8 cellular contexts compared by ENCODE assay signal in genomic region chr5:123511648-123512605, GRCh38. TPM values are rescaled to one million over a fixed set of nuclear protein-coding genes. Genes with fewer than 3 reads are reported as not detected.
DNase-seq lines count a peak whose midpoint lies in the region; ATAC-seq, FAIRE-seq and TF ChIP-seq lines count a peak whose summit lies in the region.

TSS of gene CSNK1G3 (plus strand) at chr5:123512177. CDS start at chr5:123545664, 33,487 bp downstream.

- peak within 1 kb of the TSS; percentile 99 for H3K4me2 ChIP-seq in H9 (ENCODE audit: insufficient read depth, insufficient read length, low read length)

- H2BK20ac ChIP-seq in H9 (ENCODE audit: low read depth, low read length, poor library complexity, severe bottlenecking) = no peak within 1 kb of the TSS

- no peak within 1 kb of the TSS for H3K56ac ChIP-seq in H9 (ENCODE audit: insufficient read length, low read depth, low read length)

- peak; percentile 91 for ATAC-seq in stimulated activated naive CD8-positive, alpha-beta T cell treated with anti-CD3 and anti-CD28 coated beads, Interleukin-15, amount 100 ng/mL, for 72 hours

- H2BK5ac ChIP-seq in H9 (ENCODE audit: insufficient read length, low read length) = peak within 1 kb of the TSS; percentile 80

- H3K9me3 Mint-ChIP-seq in H9 = no peaks in the 10 kb centered on the region; a peak in 1 of 5 replicates
- no peaks in the 10 kb centered on the region for H3K9me3 Mint-ChIP-seq in nephron progenitor cell
- no peaks in the 10 kb centered on the region for H3K9me3 Mint-ChIP-seq in stimulated activated naive CD8-positive, alpha-beta T cell treated with anti-CD3 and anti-CD28 coated beads, Interleukin-15, amount 100 ng/mL, for 72 hours

- DNase-seq in H9 = peak; percentile 97
- peak; percentile 99 for DNase-seq in MG63
- peak; percentile 96 for DNase-seq in SIG-M5 treated with dmso at 0.1 percent for 504 hours (lab: John Stamatoyannopoulos, UW; ENCODE audit: unreplicated experiment)
- peak; percentile 88 for DNase-seq in activated gamma-delta T cell treated with Interleukin-2 at 50 U/mL for 16 hours
- peak; percentile 98 for DNase-seq in fibroblast of the conjunctiva (ENCODE audit: low read depth)
- DNase-seq in nephron progenitor cell = peak; percentile 89
- peak; percentile 89 to 97 for DNase-seq in stimulated activated naive CD8-positive, alpha-beta T cell treated with anti-CD3 and anti-CD28 coated beads, Interleukin-15, amount 100 ng/mL, for 72 hours

- peak within 1 kb of the TSS; percentile 61 for H2AFZ ChIP-seq in H9 (ENCODE audit: low read length)

- peaks cover 16% of the 10 kb centered on the region; the same call in 1 of the 2 replicates for H3K79me2 ChIP-seq in H9 (ENCODE audit: insufficient read depth, low read length)

- no peaks in the 10 kb centered on the region for H3K27me3 ChIP-seq in H9 (ENCODE audit: insufficient read depth, low read length)
- no peaks in the 10 kb centered on the region for H3K27me3 ChIP-seq in MG63

- no peak within 1 kb of the TSS for H3K23ac ChIP-seq in H9 (ENCODE audit: insufficient read length, low read depth, low read length)

- H4K5ac ChIP-seq in H9 (ENCODE audit: insufficient read length, low read depth, low read length) = peak within 1 kb of the TSS; percentile 93

- no peak within 1 kb of the TSS for H2BK12ac ChIP-seq in H9 (ENCODE audit: insufficient read length, low read depth, low read length)

- peak within 1 kb of the TSS; percentile 97 to 98 (median 97) for H3K27ac Mint-ChIP-seq in H9
- H3K27ac Mint-ChIP-seq in nephron progenitor cell = peak within 1 kb of the TSS; percentile 95
- H3K27ac Mint-ChIP-seq in stimulated activated naive CD8-positive, alpha-beta T cell treated with anti-CD3 and anti-CD28 coated beads, Interleukin-15, amount 100 ng/mL, for 72 hours = peak within 1 kb of the TSS; percentile 99 to 100

- H4K20me1 ChIP-seq in H9 (ENCODE audit: control insufficient read depth, insufficient read depth, insufficient read length) = no peaks in the 10 kb centered on the region

- peak within 1 kb of the TSS; percentile 75 for H3K27ac ChIP-seq in H9 (ENCODE audit: insufficient read length, low read depth, low read length)

- no peak within 1 kb of the TSS for H2BK120ac ChIP-seq in H9 (ENCODE audit: low read depth, low read length, poor library complexity, severe bottlenecking)

- peak; percentile 99 for FAIRE-seq in G401.6 (lab: Jason Lieb, UNC)

- H3K4ac ChIP-seq in H9 (ENCODE audit: low read depth, low read length) = no peak within 1 kb of the TSS; the same call in 1 of the 2 replicates

- H3K36me3 Mint-ChIP-seq in H9 (ENCODE audit: insufficient read depth in 1 of 3, low read depth in 3 of 3) (no peaks in the 10 kb centered on the region), nephron progenitor cell (ENCODE audit: low read depth) (no peaks in the 10 kb centered on the region)

- H3K4me1 ChIP-seq in H9 (ENCODE audit: insufficient read depth, low read length) = peaks cover 4% of the 10 kb centered on the region

- H3K4me3 ChIP-seq in MG63 = peak within 1 kb of the TSS; percentile 83

- H3K18ac ChIP-seq in H9 (ENCODE audit: insufficient read length, low read depth, low read length) = peak within 1 kb of the TSS; percentile 96

- H3K27me3 Mint-ChIP-seq in H9 (ENCODE audit: low read depth) (no peaks in the 10 kb centered on the region), nephron progenitor cell (ENCODE audit: low read depth, poor library complexity) (peaks cover 3% of the 10 kb centered on the region)
- H3K27me3 Mint-ChIP-seq in stimulated activated naive CD8-positive, alpha-beta T cell treated with anti-CD3 and anti-CD28 coated beads, Interleukin-15, amount 100 ng/mL, for 72 hours = no peaks in the 10 kb centered on the region

- H3K23me2 ChIP-seq in H9 (ENCODE audit: insufficient read length, low read depth, low read length, poor library complexity, severe bottlenecking) = peaks cover 11% of the 10 kb centered on the region

- H3K36me3 ChIP-seq in MG63 = no peaks in the 10 kb centered on the region

- H4K8ac ChIP-seq in H9 (replicated peaks; ENCODE audit: insufficient read length, low read depth, low read length) = peak within 1 kb of the TSS; percentile 97

- H3K9ac ChIP-seq in H9 (ENCODE audit: extremely low read depth, insufficient read length, low read length) = peak within 1 kb of the TSS; percentile 99

- no peak within 1 kb of the TSS for H2BK15ac ChIP-seq in H9 (ENCODE audit: low read depth, low read length)

- no peak within 1 kb of the TSS for H3T11ph ChIP-seq in H9 (ENCODE audit: low read length)

- no peaks in the 10 kb centered on the region for H3K9me3 ChIP-seq in H9 (ENCODE audit: control insufficient read depth, low read depth, low read length)
- H3K9me3 ChIP-seq in MG63 = no peaks in the 10 kb centered on the region

- no peaks in the 10 kb centered on the region for H3K79me1 ChIP-seq in H9 (ENCODE audit: insufficient read depth, low read depth, low read length, poor library complexity, severe bottlenecking)

- H3K14ac ChIP-seq in H9 (ENCODE audit: insufficient read depth, low read length) = peak within 1 kb of the TSS; percentile 93

- H4K91ac ChIP-seq in H9 (ENCODE audit: insufficient read length, low read depth, low read length) = no peak within 1 kb of the TSS

- H3K4me3 Mint-ChIP-seq in H9 = peak within 1 kb of the TSS; percentile 94 to 98
- peak within 1 kb of the TSS; percentile 97 for H3K4me3 Mint-ChIP-seq in nephron progenitor cell
- H3K4me3 Mint-ChIP-seq in stimulated activated naive CD8-positive, alpha-beta T cell treated with anti-CD3 and anti-CD28 coated beads, Interleukin-15, amount 100 ng/mL, for 72 hours = peak within 1 kb of the TSS; percentile 97 to 98

- TF ChIP-seq CTCF in H9 (conservative IDR thresholded peaks at IDR 0.05) = no peak
- no peak for TF ChIP-seq CTCF in nephron progenitor cell (IDR thresholded peaks at IDR 0.05)

- H3K4me1 Mint-ChIP-seq in H9 (peaks cover 31 to 38% of the 10 kb centered on the region in 2 experiments), nephron progenitor cell (peaks cover 43% of the 10 kb centered on the region)
- peaks cover 43% of the 10 kb centered on the region for H3K4me1 Mint-ChIP-seq in stimulated activated naive CD8-positive, alpha-beta T cell treated with anti-CD3 and anti-CD28 coated beads, Interleukin-15, amount 100 ng/mL, for 72 hours

- no CpG with 5 or more reads among the region's 82 CpGs for WGBS in H9 (ENCODE audit: extremely low coverage, insufficient read length, low lambda C conversion rate)

- peak within 1 kb of the TSS; percentile 25 for H2AK5ac ChIP-seq in H9 (ENCODE audit: insufficient read length, low read length)

RNA-seq across cellular contexts. Expression of gene CSNK1G3, which starts in this region (rescaled TPM):
- 45.6 and 48.3 TPM in 2 replicates for total RNA-seq in H9 (2021)
- total RNA-seq in MG63 (2014; rRNA removed; shearing (Covaris generic); ENCODE audit: low replicate concordance) = 55.7 TPM in 2 replicates

Comparison
In these comparisons a context has a peak if more than half of its experiments do, and no peak if none do; other contexts are left out.
1. Peak in every context shown above with its lines: DNase-seq, ATAC-seq, H3K4me3 ChIP-seq and H3K27ac ChIP-seq.